ENCODE assay signal across 29 cellular contexts in genomic region chr18:23204589-23205235, GRCh38.
DNase-seq lines count a peak whose midpoint lies in the region; ATAC-seq, FAIRE-seq and TF ChIP-seq lines count a peak whose summit lies in the region.
"Had no signal": no experiment of that assay in that cellular context is flagged by ENCODE, and none has a peak within 500 bp of the region (broad histone marks: within the 10 kb centered on the region; RNA-seq: fewer than 3 reads in every experiment).

No MANE protein-coding gene starts in this region.

- TF ChIP-seq CTCF in HEK293 (tag by site-specific recombination; IDR thresholded peaks at IDR 0.05) (no peak), pancreas (IDR thresholded peaks at IDR 0.05) (no peak)

- intact Hi-C loops in pancreas (cut with DNase I): no loop called here

- WGBS in pancreas, 2 donors: 85 to 90% methylated on average over 10 of the region's 10 CpGs

- ATAC-seq in pancreas: no peak
- ATAC-seq in HG02884 (IDR thresholded peaks at IDR 0.05; ENCODE audit: unreplicated experiment): no peak
- no peak for ATAC-seq in GM21737 (IDR thresholded peaks at IDR 0.05; ENCODE audit: unreplicated experiment)
- ATAC-seq: A549, lower lobe of right lung, natural killer cell had no signal

- H3K36me3 ChIP-seq in HEK293 (ENCODE audit: control insufficient read depth in 2 of 2, insufficient read depth in 1 of 2, low read length in 2 of 2) (peaks cover 0 to 20% of the 10 kb centered on the region in 2 experiments; a peak in 1 of 3 replicates), pancreas (no peaks in the 10 kb centered on the region)
- H3K36me3 ChIP-seq: ascending aorta, cardiac muscle cell, lower lobe of right lung, right atrium auricular region had no signal

- no peak for FAIRE-seq in pancreas (lab: Jason Lieb, UNC)
- FAIRE-seq: A549 had no signal

- H3K4me1 ChIP-seq in HEK293 (ENCODE audit: control insufficient read depth, insufficient read depth, low read length) (no peaks in the 10 kb centered on the region), pancreas (no peaks in the 10 kb centered on the region)
- H3K4me1 ChIP-seq: A549, lower lobe of right lung, right atrium auricular region, spleen had no signal

- POLR2A ChIA-PET in HEK293 (lab: Yijun Ruan, JAX): no interaction called here

- H3K9me3 ChIP-seq in HEK293 (ENCODE audit: control insufficient read depth, insufficient read depth, low read depth, low read length) (no peaks in the 10 kb centered on the region), pancreas (no peaks in the 10 kb centered on the region)
- H3K9me3 ChIP-seq: A549, ascending aorta, lower lobe of right lung had no signal

- no peak overlapping the region for H3K4me3 ChIP-seq in HEK293 (ENCODE audit: low read depth, low read length)
- H3K4me3 ChIP-seq in pancreas: no peak overlapping the region
- H3K4me3 ChIP-seq: A549, cardiac muscle cell, lower lobe of right lung, right atrium auricular region, spleen had no signal

- H3K27ac ChIP-seq in HEK293 (ENCODE audit: extremely low read depth, low read depth, low read length): no peak overlapping the region
- H3K27ac ChIP-seq in caudate nucleus (ENCODE audit: low read depth, low read length): peak overlapping the region; percentile 68
- no peak overlapping the region for H3K27ac ChIP-seq in pancreas
- H3K27ac ChIP-seq: A549, cardiac muscle cell, lower lobe of right lung, right atrium auricular region, spleen had no signal

- CTCF ChIA-PET in HEK293 (lab: Yijun Ruan, JAX): no interaction called here

- no peaks in the 10 kb centered on the region for H3K27me3 ChIP-seq in pancreas
- H3K27me3 ChIP-seq: ascending aorta, cardiac muscle cell, right atrium auricular region, spleen had no signal

- DNase-seq in AG08396 (ENCODE audit: low spot score): peak; percentile 25
- DNase-seq in caudate nucleus (lab: John Stamatoyannopoulos, UW): no peak
- DNase-seq in hepatic stellate cell (ENCODE audit: low spot score): peak; percentile 25
- DNase-seq in pancreas: no peak
- DNase-seq in SIG-M5 (lab: John Stamatoyannopoulos, UW): no peak
- DNase-seq: activated CD4-positive, CD25-positive, alpha-beta regulatory T cell; COR-L47; dermis blood vessel endothelial cell; GDM1; glutamatergic neuron; lower lobe of right lung; natural killer cell; NCI-H1048; NCI-H1694 treated with DMSO at 0.1 percent for 48 hours; NCI-H2171; NCI-H510A treated with DMSO at 0.1 percent for 48 hours; NK-92 treated with Interleukin-12 subunit alpha and Interleukin-12 subunit beta, amount 100 ng/mL, for 24 hours; Right ventricle myocardium superior; spleen; stimulated activated CD4-positive, alpha-beta T cell treated with anti-CD3 and anti-CD28 coated beads, Interleukin-4, amount 100 ng/mL, for 1 hour; SW 1271; T1000 had no signal

TF ChIP-seq in HEK293, 187 proteins besides CTCF, POLR2A, EP300 and RAD21:
- TF ChIP-seq PRDM10 (tag by site-specific recombination; IDR thresholded peaks at IDR 0.05) (no peak), ZNF600 (tag by site-specific recombination; IDR thresholded peaks at IDR 0.05) (peak; percentile 64; the same call in 1 of the 2 replicates)

Comparison
In these comparisons a context has a peak if more than half of its experiments do, and no peak if none do; other contexts are left out.
1. DNase-seq: peak in AG08396 (single experiment) and hepatic stellate cell (single experiment); none in caudate nucleus (0 of 61), pancreas (0 of 6) and SIG-M5 (single experiment).